In genomic region chr18:475202-475624, GRCh38 we compare ENCODE assay signal across 10 cellular contexts. TPM values are rescaled to one million over a fixed set of nuclear protein-coding genes. Genes with fewer than 3 reads are reported as not detected.
A peak's percentile ranks its signal among the peaks of the same experiment; 100 is the strongest.
DNase-seq lines count a peak whose midpoint lies in the region; ATAC-seq, FAIRE-seq and TF ChIP-seq lines count a peak whose summit lies in the region.
"Had no signal": no experiment of that assay in that cellular context is flagged by ENCODE, and none has a peak within 500 bp of the region (broad histone marks: within the 10 kb centered on the region; RNA-seq: fewer than 3 reads in every experiment).

No MANE protein-coding gene starts in this region.

- intact Hi-C loops in CD14-positive monocyte (cut with micrococcal nuclease): no loop called here

- no peak overlapping the region for H3K4me3 ChIP-seq in RWPE2 (ENCODE audit: severe bottlenecking)
- no peak overlapping the region for H3K4me3 ChIP-seq in fibroblast of pulmonary artery (replicated peaks; ENCODE audit: low read depth, low read length)
- H3K4me3 ChIP-seq: SJCRH30 had no signal

- peak overlapping the region; percentile 88 to 97 (median 97) for H3K27ac Mint-ChIP-seq in nephron
- no peak overlapping the region for H3K27ac Mint-ChIP-seq in CD14-positive monocyte
- H3K27ac Mint-ChIP-seq: naive B cell had no signal

- FAIRE-seq in GM12892 (lab: Jason Lieb, UNC): no peak

- H3K36me3 Mint-ChIP-seq in nephron (ENCODE audit: low read depth): peaks cover 6% of the 10 kb centered on the region
- no peaks in the 10 kb centered on the region for H3K36me3 Mint-ChIP-seq in CD14-positive monocyte
- H3K36me3 Mint-ChIP-seq: naive B cell had no signal

- in situ Hi-C loops in Caki2 (cut with HindIII; ENCODE audit: low pct_unique_long_range_greater_than_20kb, low sequenced_read_pairs): no loop called here

- no peaks in the 10 kb centered on the region for H3K27me3 ChIP-seq in RWPE2 (ENCODE audit: insufficient read depth, poor library complexity, severe bottlenecking)
- H3K27me3 ChIP-seq: SJCRH30 had no signal

- H3K36me3 ChIP-seq in RWPE2 (ENCODE audit: low read depth): no peaks in the 10 kb centered on the region
- H3K36me3 ChIP-seq: SJCRH30 had no signal

- H3K4me3 Mint-ChIP-seq in nephron (peak overlapping the region in 2 of 3 experiments; percentile 33 to 49), CD14-positive monocyte (no peak overlapping the region)
- H3K4me3 Mint-ChIP-seq: naive B cell had no signal

- H3K27me3 Mint-ChIP-seq in nephron (ENCODE audit: low read depth) (no peaks in the 10 kb centered on the region), CD14-positive monocyte (ENCODE audit: low read depth in 3 of 3) (peaks cover 0 to 9% (median 2%) of the 10 kb centered on the region in 3 donors)

- H3K4me1 ChIP-seq in RWPE2 (ENCODE audit: insufficient read depth, poor library complexity, severe bottlenecking): peaks cover 16% of the 10 kb centered on the region

- ATAC-seq in RWPE2 (ENCODE audit: low read depth) (peak; percentile 78), HG02981 (IDR thresholded peaks at IDR 0.05; ENCODE audit: unreplicated experiment) (no peak)

- TF ChIP-seq CTCF in RWPE2 (IDR thresholded peaks at IDR 0.05; ENCODE audit: poor library complexity, severe bottlenecking) (no peak), fibroblast of pulmonary artery (IDR thresholded peaks at IDR 0.05; ENCODE audit: low read length, missing control alignments) (no peak), nephron (IDR thresholded peaks at IDR 0.05; ENCODE audit: unreplicated experiment in 3 of 3) (no peak), CD14-positive monocyte (IDR thresholded peaks at IDR 0.05) (no peak)

- H3K4me1 Mint-ChIP-seq in nephron: peaks cover 62% of the 10 kb centered on the region
- H3K4me1 Mint-ChIP-seq in CD14-positive monocyte: peaks cover 28% of the 10 kb centered on the region
- H3K4me1 Mint-ChIP-seq: naive B cell had no signal

- DNase-seq in Caki2 (ENCODE audit: low read depth): peak; percentile 22
- no peak for DNase-seq in RWPE2 (ENCODE audit: low spot score)
- DNase-seq in fibroblast of pulmonary artery (ENCODE audit: low read depth): peak; percentile 88
- no peak for DNase-seq in CD14-positive monocyte (ENCODE audit: low spot score)
- DNase-seq in DMS 273 treated with DMSO at 0.1 percent for 48 hours (lab: John Stamatoyannopoulos, UW): no peak
- DNase-seq in GM12892 (ENCODE audit: insufficient read length): no peak
- DNase-seq: naive B cell had no signal

- H3K9me3 Mint-ChIP-seq in nephron: no peaks in the 10 kb centered on the region
- peaks cover 0 to 1% (median 0%) of the 10 kb centered on the region in 7 donors for H3K9me3 Mint-ChIP-seq in CD14-positive monocyte
- H3K9me3 Mint-ChIP-seq: naive B cell had no signal

- H3K27ac ChIP-seq in RWPE2 (ENCODE audit: poor library complexity, severe bottlenecking): no peak overlapping the region
- H3K27ac ChIP-seq: SJCRH30 had no signal

- H3K9me3 ChIP-seq in RWPE2 (ENCODE audit: severe bottlenecking): no peaks in the 10 kb centered on the region
- H3K9me3 ChIP-seq: SJCRH30 had no signal

- no peak for TF ChIP-seq POLR2A in GM12892 (IDR thresholded peaks at IDR 0.05; ENCODE audit: low read depth, low read length)

RNA-seq across cellular contexts. Expression of gene COLEC12, which starts 25.3 kb away (rescaled TPM):
- total RNA-seq in Caki2 (2014; rRNA removed; shearing (Covaris generic); ENCODE audit: low replicate concordance): 0.57 TPM in 1 of 2 replicates, not detected in the other
- under 1 TPM; 0.35 to 0.47 TPM for polyA plus RNA-seq in CD14-positive monocyte
- not detected for polyA plus RNA-seq in GM12892 (2012; ENCODE audit: missing spikeins)
- total RNA-seq: SJCRH30 had no signal

Comparison
In these comparisons a context has a peak if more than half of its experiments do, and no peak if none do; other contexts are left out.
1. DNase-seq: peak in Caki2 (single experiment) and fibroblast of pulmonary artery (single experiment); none in RWPE2 (single experiment), CD14-positive monocyte (single experiment), DMS 273 treated with DMSO at 0.1 percent for 48 hours (single experiment) and GM12892 (single experiment).
2. H3K27ac Mint-ChIP-seq: peak in nephron (3 of 3); none in CD14-positive monocyte (0 of 7).
3. H3K4me3 Mint-ChIP-seq: peak in nephron (2 of 3); none in CD14-positive monocyte (0 of 2).